ENCODE assay signal across 21 cellular contexts in genomic region chr3:122535964-122536363, GRCh38. TPM values are rescaled to one million over a fixed set of nuclear protein-coding genes. Genes with fewer than 3 reads are reported as not detected.
DNase-seq lines count a peak whose midpoint lies in the region; ATAC-seq, FAIRE-seq and TF ChIP-seq lines count a peak whose summit lies in the region.
"Had no signal": no experiment of that assay in that cellular context is flagged by ENCODE, and none has a peak within 500 bp of the region (broad histone marks: within the 10 kb centered on the region; RNA-seq: fewer than 3 reads in every experiment).

No MANE protein-coding gene starts in this region.

- H3K4me1 ChIP-seq in endodermal cell (ENCODE audit: control insufficient read depth, insufficient read depth, low read length): peaks cover 8% of the 10 kb centered on the region

- H3K9ac ChIP-seq in endodermal cell (ENCODE audit: extremely low read depth, low read length, poor library complexity, severe bottlenecking): no peak overlapping the region

- peak; percentile 21 for DNase-seq in NK-92 treated with Interleukin-12 subunit alpha and Interleukin-12 subunit beta, amount 100 ng/mL, for 24 hours (lab: John Stamatoyannopoulos, UW)
- DNase-seq in NK-92 (lab: John Stamatoyannopoulos, UW; ENCODE audit: unreplicated experiment): no peak
- peak; percentile 79 for DNase-seq in endodermal cell
- peak; percentile 56 for DNase-seq in iPS-NIHi7 (ENCODE audit: extremely low spot score)
- DNase-seq in urothelium cell line (ENCODE audit: low spot score): no peak
- no peak for DNase-seq in stimulated activated CD4-positive, alpha-beta T cell treated with anti-CD3 and anti-CD28 coated beads, Interleukin-2, amount 100 ng/mL, for 24 hours
- no peak for DNase-seq in HuH-7 (ENCODE audit: low spot score)
- DNase-seq: CD8-positive, alpha-beta T cell; COR-L47; DMS153; DMS79 treated with DMSO at 0.1 percent for 48 hours; EL; GDM1 had no signal

- no peak for FAIRE-seq in urothelium cell line (lab: Jason Lieb, UNC)
- FAIRE-seq: D721Med, GM12892 had no signal

- no peak for TF ChIP-seq CTCF in endodermal cell (conservative IDR thresholded peaks at IDR 0.05)

- no peak overlapping the region for H3K4me3 ChIP-seq in endodermal cell (ENCODE audit: low read length)

- H3K27me3 ChIP-seq in endodermal cell (ENCODE audit: control insufficient read depth, insufficient read depth, low read length, poor library complexity, severe bottlenecking): no peaks in the 10 kb centered on the region

- no peaks in the 10 kb centered on the region for H3K27me3 Mint-ChIP-seq in endodermal cell (ENCODE audit: insufficient read depth)

- peaks cover 21% of the 10 kb centered on the region for H3K4me1 Mint-ChIP-seq in endodermal cell

- no peak overlapping the region for H3K27ac ChIP-seq in endodermal cell (ENCODE audit: low read depth, low read length)
- H3K27ac ChIP-seq: 22Rv1 had no signal

- no peaks in the 10 kb centered on the region for H3K36me3 ChIP-seq in endodermal cell (ENCODE audit: control insufficient read depth, insufficient read depth, low read length)

- no peak overlapping the region for H3K27ac Mint-ChIP-seq in endodermal cell
- H3K27ac Mint-ChIP-seq: CD14-positive monocyte had no signal

- H3K4me3 Mint-ChIP-seq in endodermal cell: no peak overlapping the region
- H3K4me3 Mint-ChIP-seq: CD14-positive monocyte; CD8-positive, alpha-beta T cell had no signal

- H3K9me3 ChIP-seq in endodermal cell (ENCODE audit: control insufficient read depth, low read length): no peaks in the 10 kb centered on the region

- H3K9me3 Mint-ChIP-seq in endodermal cell: no peaks in the 10 kb centered on the region
- H3K9me3 Mint-ChIP-seq: CD14-positive monocyte; CD8-positive, alpha-beta T cell had no signal

- ATAC-seq in HG03432 (IDR thresholded peaks at IDR 0.05; ENCODE audit: unreplicated experiment): no peak
- ATAC-seq: CD8-positive, alpha-beta T cell; HCT116 had no signal

- WGBS in endodermal cell (ENCODE audit: insufficient coverage in 1 of 2, insufficient read length in 1 of 2), 2 experiments: 67 to 74% methylated on average over 3 of the region's 3 CpGs

- no peaks in the 10 kb centered on the region for H3K36me3 Mint-ChIP-seq in endodermal cell (ENCODE audit: low read depth)

RNA-seq across cellular contexts. Expression of gene KPNA1, which starts 21.2 kb away (rescaled TPM):
- 10 to 100 TPM; 90.5 to 93.4 TPM for total RNA-seq in endodermal cell
- polyA plus RNA-seq in endodermal cell (2013, experiment 1 of 2): 69.5 TPM
- polyA plus RNA-seq in endodermal cell (2013, experiment 2 of 2): 63.0 TPM

RNA-seq across cellular contexts. Expression of gene PARP9, which starts 28.1 kb away (rescaled TPM):
- total RNA-seq in endodermal cell: 1 to 10 TPM; 3.7 to 4.3 TPM
- polyA plus RNA-seq in endodermal cell (2013, experiment 1 of 2): 0.96 TPM
- 0.99 TPM for polyA plus RNA-seq in endodermal cell (2013, experiment 2 of 2)

RNA-seq across cellular contexts. Expression of gene DTX3L, which starts 28.2 kb away (rescaled TPM):
- 1 to 10 TPM; 4.9 to 6.6 TPM for total RNA-seq in endodermal cell
- polyA plus RNA-seq in endodermal cell (2013, experiment 1 of 2): 0.85 TPM
- polyA plus RNA-seq in endodermal cell (2013, experiment 2 of 2): 1.1 TPM

RNA-seq across cellular contexts. Expression of gene PARP15, which starts 41.5 kb away (rescaled TPM):
- total RNA-seq in endodermal cell: under 1 TPM; 0.18 to 0.44 TPM
- not detected for polyA plus RNA-seq in endodermal cell (2013, experiment 1 of 2)
- polyA plus RNA-seq in endodermal cell (2013, experiment 2 of 2): not detected
- total RNA-seq: A673, H4 had no signal

Comparison
In these comparisons a context has a peak if more than half of its experiments do, and no peak if none do; other contexts are left out.
1. DNase-seq: peak in NK-92 treated with Interleukin-12 subunit alpha and Interleukin-12 subunit beta, amount 100 ng/mL, for 24 hours (single experiment), endodermal cell (single experiment) and iPS-NIHi7 (single experiment); none in NK-92 (single experiment), urothelium cell line (single experiment), stimulated activated CD4-positive, alpha-beta T cell treated with anti-CD3 and anti-CD28 coated beads, Interleukin-2, amount 100 ng/mL, for 24 hours (0 of 2) and HuH-7 (single experiment).